8 cellular contexts compared by ENCODE assay signal in the genomic region with DNA sequence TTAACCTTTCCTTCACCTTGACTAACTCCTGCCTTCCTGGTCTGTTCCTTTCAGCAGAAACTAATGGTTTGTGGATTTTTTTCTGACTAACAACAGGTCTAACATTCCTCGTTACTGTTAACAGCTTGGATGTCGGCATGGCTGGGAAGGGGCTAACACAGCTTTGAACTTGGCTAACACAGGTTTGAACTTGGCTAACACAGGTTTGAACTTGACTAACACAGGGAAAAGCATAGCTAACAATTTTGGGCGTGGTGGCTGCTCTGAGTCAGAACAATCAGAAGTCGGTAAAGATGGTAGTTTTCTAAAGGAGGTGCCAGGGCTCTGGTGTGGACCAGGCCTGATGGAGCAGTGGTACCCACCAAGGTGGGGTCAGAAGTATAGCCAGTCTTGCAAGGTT. TPM values are rescaled to one million over a fixed set of nuclear protein-coding genes. Genes with fewer than 3 reads are reported as not detected.
DNase-seq lines count a peak whose midpoint lies in the region; ATAC-seq and TF ChIP-seq lines count a peak whose summit lies in the region.

No MANE protein-coding gene starts in this region.

- H3K79me1 ChIP-seq in mesenchymal stem cell (replicated peaks; ENCODE audit: low read length, poor library complexity, severe bottlenecking): peaks cover 24% of the 10 kb centered on the region

- peak overlapping the region; percentile 71 for H2AK5ac ChIP-seq in mesenchymal stem cell (ENCODE audit: low read length, severe bottlenecking)

- peak overlapping the region; percentile 88 for H2BK120ac ChIP-seq in mesenchymal stem cell (ENCODE audit: low read depth, low read length)

- no peaks in the 10 kb centered on the region for H3K9me3 ChIP-seq in CD4-positive, alpha-beta memory T cell (ENCODE audit: control insufficient read depth in 1 of 2, low read length in 2 of 2)
- H3K9me3 ChIP-seq in PC-9 (ENCODE audit: insufficient read depth, low read depth) (no peaks in the 10 kb centered on the region), mesenchymal stem cell (ENCODE audit: control insufficient read depth, low read length) (no peaks in the 10 kb centered on the region), upper lobe of right lung (no peaks in the 10 kb centered on the region)

- intact Hi-C loops in CD4-positive, alpha-beta memory T cell (cut with micrococcal nuclease): loop anchor here (2.0 to 10.0 kb wide), 2 partner anchors 275 to 1609 kb away; no protein-coding TSS in a partner anchor
- intact Hi-C loops in PC-9 (cut with micrococcal nuclease; ENCODE audit: unreplicated experiment) (loop anchor here (5.0 kb wide), 1 partner anchor 1129 kb away; a partner anchor contains a TSS), upper lobe of right lung (cut with DNase I) (no loop called here)

- H3K27me3 Mint-ChIP-seq in CD4-positive, alpha-beta memory T cell: no peaks in the 10 kb centered on the region

- H4K20me1 ChIP-seq in PC-9 (ENCODE audit: insufficient read depth): peaks cover 2% of the 10 kb centered on the region; the same call in 1 of the 2 replicates

- peak overlapping the region; percentile 85 to 99 (median 98) for H3K4me3 Mint-ChIP-seq in CD4-positive, alpha-beta memory T cell

- H3K9me3 Mint-ChIP-seq in CD4-positive, alpha-beta memory T cell: peaks cover 0 to 2% (median 0%) of the 10 kb centered on the region in 8 donors

- H4K8ac ChIP-seq in mesenchymal stem cell (ENCODE audit: low read length): peak overlapping the region; percentile 99

- peak overlapping the region; percentile 79 for H3K4me3 ChIP-seq in CD4-positive, alpha-beta memory T cell (ENCODE audit: low read length in 2 of 2)
- H3K4me3 ChIP-seq in PC-9 (peak overlapping the region; percentile 86), brain microvascular endothelial cell (ENCODE audit: low read depth, low read length) (peak overlapping the region; percentile 90), mesenchymal stem cell (ENCODE audit: insufficient read depth in 1 of 2, low read depth in 1 of 2, low read length in 2 of 2) (peak overlapping the region; percentile 82 to 97), upper lobe of right lung (peak overlapping the region; percentile 86)

- POLR2A ChIA-PET in CD4-positive, alpha-beta memory T cell (lab: Charles Lee; ENCODE audit: partially characterized antibody): interaction anchor here (0.9 to 5.4 kb wide), 21 partner anchors 8 to 1246 kb away, joined by 3 to 95 read pairs (median 5); a partner anchor contains a TSS
- POLR2A ChIA-PET in PC-9 (lab: Charles Lee; ENCODE audit: unreplicated experiment): interaction anchor here (0.5 to 0.7 kb wide), 3 partner anchors 20 to 802 kb away, joined by 3 to 5 read pairs (median 5); no protein-coding TSS in a partner anchor

- peak overlapping the region; percentile 84 for H2AFZ ChIP-seq in PC-9
- no peak overlapping the region for H2AFZ ChIP-seq in mesenchymal stem cell (ENCODE audit: low read depth, low read length)

- peak overlapping the region; percentile 94 for H3K27ac ChIP-seq in CD4-positive, alpha-beta memory T cell (ENCODE audit: low read depth, low read length)
- H3K27ac ChIP-seq in PC-9: peak overlapping the region; percentile 93
- H3K27ac ChIP-seq in brain microvascular endothelial cell: peak overlapping the region; percentile 96
- H3K27ac ChIP-seq in mesenchymal stem cell (ENCODE audit: low read length, poor library complexity, severe bottlenecking): peak overlapping the region; percentile 98
- H3K27ac ChIP-seq in upper lobe of right lung: peak overlapping the region; percentile 98

- H3K27ac Mint-ChIP-seq in CD4-positive, alpha-beta memory T cell: peak overlapping the region; percentile 95 to 99 (median 98)

- H3K4me1 ChIP-seq in CD4-positive, alpha-beta memory T cell (ENCODE audit: insufficient read depth, low read length): peaks cover 88% of the 10 kb centered on the region
- H3K4me1 ChIP-seq in PC-9 (replicated peaks; ENCODE audit: insufficient read depth) (peaks cover 14% of the 10 kb centered on the region), mesenchymal stem cell (ENCODE audit: control insufficient read depth, insufficient read depth, low read depth, low read length) (peaks cover 21% of the 10 kb centered on the region), upper lobe of right lung (peaks cover 40% of the 10 kb centered on the region)

- 53% methylated on average over 4 of the region's 4 CpGs for WGBS in mesenchymal stem cell

- peaks cover 22% of the 10 kb centered on the region; the same call in 1 of the 2 replicates for H3F3A ChIP-seq in PC-9 (ENCODE audit: insufficient read depth, low read depth)

- peaks cover 66 to 96% (median 80%) of the 10 kb centered on the region in 4 donors for H3K4me1 Mint-ChIP-seq in CD4-positive, alpha-beta memory T cell

- peak overlapping the region; percentile 99 to 100 for H3K4ac ChIP-seq in mesenchymal stem cell (ENCODE audit: low read depth in 1 of 2, low read length in 2 of 2)

- TF ChIP-seq CTCF in PC-9 (conservative IDR thresholded peaks at IDR 0.05) (no peak), brain microvascular endothelial cell (IDR thresholded peaks at IDR 0.05; ENCODE audit: low read depth, low read length, missing control alignments) (no peak), upper lobe of right lung (IDR thresholded peaks at IDR 0.05) (no peak)

- peak overlapping the region in 1 of 2 experiments; percentile 86 for H3K23ac ChIP-seq in mesenchymal stem cell (ENCODE audit: low read length in 2 of 2)

- peak overlapping the region; percentile 89 for H4K91ac ChIP-seq in mesenchymal stem cell (ENCODE audit: low read length)

- H3K36me3 Mint-ChIP-seq in CD4-positive, alpha-beta memory T cell: peaks cover 11 to 24% of the 10 kb centered on the region in 2 donors

- BruUV-seq in PC-9 (replicated peaks; lab: Mats Ljungman, UMichigan): no TSS peak

- in situ Hi-C loops in brain microvascular endothelial cell (cut with HindIII; ENCODE audit: low pct_ligation_motif_present, low sequenced_read_pairs): no loop called here

- peak overlapping the region; percentile 87 to 99 for H3K18ac ChIP-seq in mesenchymal stem cell (ENCODE audit: low read depth in 1 of 2, low read length in 2 of 2)

- H2BK5ac ChIP-seq in mesenchymal stem cell (ENCODE audit: low read depth, low read length, poor library complexity, severe bottlenecking): peak overlapping the region; percentile 15

- peak in 2 of 5 donors; percentile 12 to 73 for DNase-seq in CD4-positive, alpha-beta memory T cell
- peak in 1 of 2 experiments; percentile 41 for DNase-seq in PC-9
- peak; percentile 13 for DNase-seq in brain microvascular endothelial cell
- peak; percentile 23 for DNase-seq in mesenchymal stem cell
- no peak for DNase-seq in upper lobe of right lung
- DNase-seq in NCI-H226: no peak
- DNase-seq in SW480 (ENCODE audit: low spot score): no peak

- peak overlapping the region in 1 of 2 experiments; percentile 30 for H3K14ac ChIP-seq in mesenchymal stem cell (ENCODE audit: low read length in 2 of 2)

- no peaks in the 10 kb centered on the region for H3K9me2 ChIP-seq in PC-9 (ENCODE audit: insufficient read depth)

- no peaks in the 10 kb centered on the region for H3K27me3 ChIP-seq in CD4-positive, alpha-beta memory T cell (ENCODE audit: insufficient read depth, low read length)
- H3K27me3 ChIP-seq in PC-9 (ENCODE audit: insufficient read depth, low read depth): no peaks in the 10 kb centered on the region
- H3K27me3 ChIP-seq in brain microvascular endothelial cell (replicated peaks): no peaks in the 10 kb centered on the region
- no peaks in the 10 kb centered on the region for H3K27me3 ChIP-seq in mesenchymal stem cell (ENCODE audit: control insufficient read depth in 1 of 2, insufficient read depth in 1 of 2, low read length in 2 of 2)
- no peaks in the 10 kb centered on the region for H3K27me3 ChIP-seq in upper lobe of right lung

- H2BK12ac ChIP-seq in mesenchymal stem cell (ENCODE audit: low read length in 2 of 2): no peak overlapping the region

- H3K4me2 ChIP-seq in PC-9 (peak overlapping the region; percentile 94), mesenchymal stem cell (ENCODE audit: low read length, poor library complexity, severe bottlenecking) (peak overlapping the region; percentile 72)

- H2BK15ac ChIP-seq in mesenchymal stem cell (ENCODE audit: low read depth, poor library complexity, severe bottlenecking): no peak overlapping the region

- ATAC-seq in upper lobe of right lung (no peak), HG03095 (IDR thresholded peaks at IDR 0.05; ENCODE audit: unreplicated experiment) (no peak)

- H3K36me3 ChIP-seq in CD4-positive, alpha-beta memory T cell (ENCODE audit: insufficient read depth, low read length): peaks cover 4% of the 10 kb centered on the region
- H3K36me3 ChIP-seq in PC-9 (ENCODE audit: low read depth) (no peaks in the 10 kb centered on the region), brain microvascular endothelial cell (replicated peaks) (no peaks in the 10 kb centered on the region), mesenchymal stem cell (ENCODE audit: control insufficient read depth in 1 of 2, insufficient read depth in 2 of 2, low read depth in 1 of 2, low read length in 2 of 2) (no peaks in the 10 kb centered on the region), upper lobe of right lung (no peaks in the 10 kb centered on the region)

- peak overlapping the region; percentile 98 for H3K9ac ChIP-seq in mesenchymal stem cell (ENCODE audit: low read length)

- CTCF ChIA-PET in CD4-positive, alpha-beta memory T cell (lab: Charles Lee; ENCODE audit: partially characterized antibody): interaction anchor here (0.9 to 3.4 kb wide), 8 partner anchors 8 to 243 kb away, joined by 3 to 18 read pairs (median 4); no protein-coding TSS in a partner anchor
- CTCF ChIA-PET in PC-9 (lab: Charles Lee): no interaction called here

- peaks cover 27% of the 10 kb centered on the region for H3K79me2 ChIP-seq in PC-9 (ENCODE audit: low read depth)

RNA-seq across cellular contexts. Expression of a gene that starts 16.1 kb away (rescaled TPM):
- total RNA-seq in CD4-positive, alpha-beta memory T cell: 100 to 1,000 TPM; 260 to 270 TPM
- polyA plus RNA-seq in CD4-positive, alpha-beta memory T cell: 1 to 10 TPM in 1 of 2 donors, under 1 TPM in 1; 0.54 to 4.7 TPM
- total RNA-seq in PC-9 (2021) (0.45 and 0.48 TPM in 2 replicates), upper lobe of right lung (6.1 TPM)
- 0.08 TPM for polyA plus RNA-seq in mesenchymal stem cell (2013, experiment 1 of 2)
- 0.14 TPM for polyA plus RNA-seq in mesenchymal stem cell (2013, experiment 2 of 2)

RNA-seq across cellular contexts. Expression of a gene that starts 51.7 kb away (rescaled TPM):
- not detected for total RNA-seq in CD4-positive, alpha-beta memory T cell
- polyA plus RNA-seq in CD4-positive, alpha-beta memory T cell: not detected
- total RNA-seq in PC-9 (2021): not detected in 2 replicates
- polyA plus RNA-seq in mesenchymal stem cell (2013, experiment 1 of 2): not detected
- polyA plus RNA-seq in mesenchymal stem cell (2013, experiment 2 of 2): not detected
- total RNA-seq in upper lobe of right lung: not detected

RNA-seq across cellular contexts. Expression of a gene that starts 55.7 kb away (rescaled TPM):
- not detected for total RNA-seq in CD4-positive, alpha-beta memory T cell
- polyA plus RNA-seq in CD4-positive, alpha-beta memory T cell: not detected
- total RNA-seq in PC-9 (2021) (not detected in 2 replicates), upper lobe of right lung (0.55 TPM)
- not detected for polyA plus RNA-seq in mesenchymal stem cell (2013, experiment 1 of 2)
- not detected for polyA plus RNA-seq in mesenchymal stem cell (2013, experiment 2 of 2)

Comparison
In these comparisons a context has a peak if more than half of its experiments do, and no peak if none do; other contexts are left out.
1. DNase-seq: peak in brain microvascular endothelial cell (single experiment) and mesenchymal stem cell (single experiment); none in upper lobe of right lung (single experiment), NCI-H226 (single experiment) and SW480 (single experiment).
2. RNA of a gene that starts 16.1 kb away (total RNA-seq): 260 to 270 TPM in CD4-positive, alpha-beta memory T cell; 6.1 TPM in upper lobe of right lung (single experiment) and 0.45 to 0.48 TPM in PC-9; every median in the first group is over 10 times any median in the second.
3. Peak in every context shown above with its lines, with median percentiles within 50 percentile points of each other: H3K27ac ChIP-seq and H3K4me3 ChIP-seq.